In the genomic region with DNA sequence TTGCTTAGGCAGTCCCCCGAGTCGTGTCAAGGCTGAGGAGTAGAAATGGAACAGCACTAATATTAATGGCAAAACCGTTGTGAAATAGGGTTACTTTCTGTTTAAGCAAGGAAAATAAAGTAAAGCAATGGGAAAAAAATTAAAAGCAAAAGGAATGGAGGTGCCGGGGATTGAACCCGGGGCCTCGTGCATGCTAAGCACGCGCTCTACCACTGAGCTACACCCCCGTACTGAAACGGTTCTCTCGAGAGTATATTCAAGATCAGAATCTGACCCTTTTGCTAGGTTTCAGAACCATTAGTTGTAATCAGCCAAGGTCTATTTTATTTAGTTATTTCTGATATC, we compare ENCODE assay signal across 8 cellular contexts.
DNase-seq lines count a peak whose midpoint lies in the region; ATAC-seq and TF ChIP-seq lines count a peak whose summit lies in the region.

No MANE protein-coding gene starts in this region.

- H3K9ac ChIP-seq in KMS-11 = peak overlapping the region; percentile 40; the same call in 1 of the 2 replicates

- DNase-seq in Caki2 (ENCODE audit: low read depth) = peak; percentile 85
- DNase-seq in SJCRH30 = peak; percentile 36 to 77
- peak; percentile 37 to 67 (median 50) for DNase-seq in activated naive CD4-positive, alpha-beta T cell (lab: John Stamatoyannopoulos, UW)
- DNase-seq in germinal center (ENCODE audit: low spot score) = peak; percentile 39
- peak; percentile 25 for DNase-seq in occipital lobe (lab: John Stamatoyannopoulos, UW)
- DNase-seq in tibial artery = peak in 1 of 2 donors; percentile 33

- ATAC-seq in GM21528 (IDR thresholded peaks at IDR 0.05; ENCODE audit: low FRiP score, unreplicated experiment) = peak; percentile 46

- no peaks in the 10 kb centered on the region for H4K20me1 ChIP-seq in KMS-11 (ENCODE audit: insufficient read depth)

- TF ChIP-seq CTCF in KMS-11 (conservative IDR thresholded peaks at IDR 0.05; ENCODE audit: low read depth, low read length) (no peak), tibial artery (IDR thresholded peaks at IDR 0.05) (no peak)

- H2AFZ ChIP-seq in KMS-11 (ENCODE audit: low read depth) = peak overlapping the region; percentile 97

- H3K27ac ChIP-seq in KMS-11 (peak overlapping the region; percentile 59), SJCRH30 (no peak overlapping the region), tibial artery (peak overlapping the region; percentile 68 to 79)

- intact Hi-C loops in tibial artery (cut with DNase I; ENCODE audit: low total_unique reads) = no loop called here

- in situ Hi-C loops in Caki2 (cut with HindIII; ENCODE audit: low pct_unique_long_range_greater_than_20kb, low sequenced_read_pairs) = no loop called here

- H3K4me1 ChIP-seq in KMS-11 (ENCODE audit: low read depth, poor library complexity, severe bottlenecking) (peaks cover 13% of the 10 kb centered on the region), SJCRH30 (no peaks in the 10 kb centered on the region), tibial artery (peaks cover 0 to 18% (median 6%) of the 10 kb centered on the region in 4 donors)

- H3K9me3 ChIP-seq in SJCRH30 (replicated peaks) (no peaks in the 10 kb centered on the region), tibial artery (no peaks in the 10 kb centered on the region)

- H3K36me3 ChIP-seq in KMS-11 (ENCODE audit: insufficient read depth) (no peaks in the 10 kb centered on the region), SJCRH30 (no peaks in the 10 kb centered on the region), tibial artery (no peaks in the 10 kb centered on the region)

- H3K4me3 ChIP-seq in KMS-11 (IDR thresholded peaks at IDR 0.05; ENCODE audit: insufficient read depth, low read depth, low read length) (peak overlapping the region; percentile 44), SJCRH30 (peak overlapping the region; percentile 62), tibial artery (peak overlapping the region; percentile 67 to 73)

- no peaks in the 10 kb centered on the region for H3K79me2 ChIP-seq in KMS-11 (ENCODE audit: insufficient read depth, low read depth)

- no peaks in the 10 kb centered on the region for H3K27me3 ChIP-seq in KMS-11 (ENCODE audit: insufficient read depth, low read depth)
- H3K27me3 ChIP-seq in SJCRH30 = no peaks in the 10 kb centered on the region
- H3K27me3 ChIP-seq in tibial artery = peaks cover 0 to 3% of the 10 kb centered on the region in 2 donors

- H3K4me2 ChIP-seq in KMS-11 = peak overlapping the region; percentile 63
